ENCODE assay signal across 1 cellular context in the genomic region with DNA sequence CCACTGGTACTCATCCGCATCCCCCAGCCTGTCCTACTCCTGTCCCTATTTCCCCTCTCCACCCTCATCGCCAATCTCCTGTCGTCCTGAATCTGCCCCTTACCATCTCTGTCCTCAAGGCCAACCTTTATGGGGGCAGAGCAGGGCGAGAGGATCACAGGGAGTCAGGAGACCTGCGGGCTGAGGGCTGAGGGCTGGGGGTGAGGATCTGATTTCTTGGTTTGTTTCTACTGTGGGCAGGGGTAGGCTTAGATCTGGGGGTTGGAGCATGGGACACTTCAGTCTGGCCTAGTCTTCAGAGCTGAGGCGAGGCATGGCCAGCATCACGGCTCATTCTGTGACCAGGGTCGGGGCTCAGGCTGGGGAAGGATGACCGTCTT.
TF ChIP-seq lines count a peak whose summit lies in the region.

No MANE protein-coding gene starts in this region.

TF ChIP-seq in liver, 16 proteins besides CTCF, POLR2A, EP300 and RAD21 (continued from another document):
- TF ChIP-seq, protein P1, sequence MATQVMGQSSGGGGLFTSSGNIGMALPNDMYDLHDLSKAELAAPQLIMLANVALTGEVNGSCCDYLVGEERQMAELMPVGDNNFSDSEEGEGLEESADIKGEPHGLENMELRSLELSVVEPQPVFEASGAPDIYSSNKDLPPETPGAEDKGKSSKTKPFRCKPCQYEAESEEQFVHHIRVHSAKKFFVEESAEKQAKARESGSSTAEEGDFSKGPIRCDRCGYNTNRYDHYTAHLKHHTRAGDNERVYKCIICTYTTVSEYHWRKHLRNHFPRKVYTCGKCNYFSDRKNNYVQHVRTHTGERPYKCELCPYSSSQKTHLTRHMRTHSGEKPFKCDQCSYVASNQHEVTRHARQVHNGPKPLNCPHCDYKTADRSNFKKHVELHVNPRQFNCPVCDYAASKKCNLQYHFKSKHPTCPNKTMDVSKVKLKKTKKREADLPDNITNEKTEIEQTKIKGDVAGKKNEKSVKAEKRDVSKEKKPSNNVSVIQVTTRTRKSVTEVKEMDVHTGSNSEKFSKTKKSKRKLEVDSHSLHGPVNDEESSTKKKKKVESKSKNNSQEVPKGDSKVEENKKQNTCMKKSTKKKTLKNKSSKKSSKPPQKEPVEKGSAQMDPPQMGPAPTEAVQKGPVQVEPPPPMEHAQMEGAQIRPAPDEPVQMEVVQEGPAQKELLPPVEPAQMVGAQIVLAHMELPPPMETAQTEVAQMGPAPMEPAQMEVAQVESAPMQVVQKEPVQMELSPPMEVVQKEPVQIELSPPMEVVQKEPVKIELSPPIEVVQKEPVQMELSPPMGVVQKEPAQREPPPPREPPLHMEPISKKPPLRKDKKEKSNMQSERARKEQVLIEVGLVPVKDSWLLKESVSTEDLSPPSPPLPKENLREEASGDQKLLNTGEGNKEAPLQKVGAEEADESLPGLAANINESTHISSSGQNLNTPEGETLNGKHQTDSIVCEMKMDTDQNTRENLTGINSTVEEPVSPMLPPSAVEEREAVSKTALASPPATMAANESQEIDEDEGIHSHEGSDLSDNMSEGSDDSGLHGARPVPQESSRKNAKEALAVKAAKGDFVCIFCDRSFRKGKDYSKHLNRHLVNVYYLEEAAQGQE (IDR thresholded peaks at IDR 0.05) = no peak
- no peak for TF ChIP-seq MAX (IDR thresholded peaks at IDR 0.05)
- no peak for TF ChIP-seq JUND (IDR thresholded peaks at IDR 0.05)
- TF ChIP-seq YY1 (IDR thresholded peaks at IDR 0.05) = no peak
